In genomic region chr19:36113895-36114762, GRCh38 we compare ENCODE assay signal across 8 cellular contexts. TPM values are rescaled to one million over a fixed set of nuclear protein-coding genes. Genes with fewer than 3 reads are reported as not detected.
DNase-seq lines count a peak whose midpoint lies in the region; ATAC-seq and TF ChIP-seq lines count a peak whose summit lies in the region.

No MANE protein-coding gene starts in this region.

- H3K4me3 ChIP-seq in CD4-positive, CD25-positive, alpha-beta regulatory T cell (ENCODE audit: low read depth, low read length), result peak overlapping the region; percentile 83
- peak overlapping the region; percentile 73 for H3K4me3 ChIP-seq in PC-3 (ENCODE audit: low read length)
- H3K4me3 ChIP-seq in mammary epithelial cell (replicated peaks in 1 of 3; ENCODE audit: insufficient read depth in 1 of 3, low read depth in 2 of 3, low read length in 3 of 3), result peak overlapping the region; percentile 68 to 93 (median 84)

- peak overlapping the region; percentile 97 to 100 (median 99) for H3K27ac Mint-ChIP-seq in CD4-positive, CD25-positive, alpha-beta regulatory T cell
- peak overlapping the region; percentile 93 for H3K27ac Mint-ChIP-seq in stimulated activated memory B cell treated with anti-CD40 and anti-IgM and Interleukin-4, amounts not matched to agents 10 μg/mL and 1 μg/mL and 100 μg/mL, for 72 hours

- intact Hi-C loops in PC-3 (cut with micrococcal nuclease), result loop anchor here (2.0 kb wide), 1 partner anchor 53 kb away; no protein-coding TSS in a partner anchor
- intact Hi-C loops in mammary epithelial cell (cut with micrococcal nuclease), result loop anchor here (1.0 to 2.0 kb wide), 3 partner anchors 54 to 459 kb away; partner anchors contain the start of genes ALKBH6 and ZNF529

- H3K9ac ChIP-seq in PC-3 (ENCODE audit: low read length) (peak overlapping the region; percentile 79), mammary epithelial cell (ENCODE audit: insufficient read depth, low read length) (peak overlapping the region; percentile 83)

- 4% methylated on average over 26 of the region's 49 CpGs for WGBS in mammary epithelial cell (ENCODE audit: low coverage, missing lambda C conversion rate)

- H2AFZ ChIP-seq in PC-3 (ENCODE audit: low read length) (peak overlapping the region; percentile 95), mammary epithelial cell (ENCODE audit: low read depth, low read length) (peak overlapping the region; percentile 86)

- H3K27ac ChIP-seq in CD4-positive, CD25-positive, alpha-beta regulatory T cell (ENCODE audit: insufficient read depth, low read length, poor library complexity, severe bottlenecking), result peak overlapping the region; percentile 84
- H3K27ac ChIP-seq in PC-3 (ENCODE audit: low read length) (peak overlapping the region; percentile 66), mammary epithelial cell (ENCODE audit: insufficient read depth, low read depth, low read length) (peak overlapping the region; percentile 85)

- peaks cover 0 to 52% (median 27%) of the 10 kb centered on the region in 4 donors for H3K4me1 Mint-ChIP-seq in CD4-positive, CD25-positive, alpha-beta regulatory T cell
- peaks cover 49% of the 10 kb centered on the region for H3K4me1 Mint-ChIP-seq in stimulated activated memory B cell treated with anti-CD40 and anti-IgM and Interleukin-4, amounts not matched to agents 10 μg/mL and 1 μg/mL and 100 μg/mL, for 72 hours

- H3K4me2 ChIP-seq in PC-3 (ENCODE audit: low read length), result peak overlapping the region; percentile 96
- peak overlapping the region; percentile 99 for H3K4me2 ChIP-seq in mammary epithelial cell (ENCODE audit: insufficient read depth, low read depth, low read length)

- H3K4me1 ChIP-seq in CD4-positive, CD25-positive, alpha-beta regulatory T cell (ENCODE audit: control insufficient read depth, insufficient read depth, low read length, poor library complexity, severe bottlenecking), result peaks cover 34% of the 10 kb centered on the region
- peaks cover 18% of the 10 kb centered on the region; the same call in 1 of the 2 replicates for H3K4me1 ChIP-seq in PC-3 (ENCODE audit: insufficient read depth, low read length)
- H3K4me1 ChIP-seq in mammary epithelial cell (ENCODE audit: insufficient read depth, low read length), result peaks cover 24% of the 10 kb centered on the region

- no peaks in the 10 kb centered on the region for H3F3A ChIP-seq in PC-3 (ENCODE audit: low read length, unreplicated experiment)

- no peaks in the 10 kb centered on the region for H4K20me1 ChIP-seq in PC-3 (ENCODE audit: low read length)
- H4K20me1 ChIP-seq in mammary epithelial cell (ENCODE audit: insufficient read depth, low read length), result no peaks in the 10 kb centered on the region

- CTCF ChIA-PET in PC-3 (lab: Charles Lee), result interaction anchor here (0.7 to 1.0 kb wide), 2 partner anchors 58 to 183 kb away, joined by 3 to 5 read pairs; no protein-coding TSS in a partner anchor
- CTCF ChIA-PET in mammary epithelial cell (lab: Charles Lee; ENCODE audit: low non-redundant PET), result interaction anchor here (0.7 to 1.0 kb wide), 2 partner anchors 14 to 175 kb away, joined by 4 to 5 read pairs; no protein-coding TSS in a partner anchor

- dilution Hi-C loops in mammary epithelial cell (cut with HindIII; ENCODE audit: low sequenced_read_pairs), result no loop called here

- BruUV-seq in PC-3 (replicated peaks; lab: Mats Ljungman, UMichigan) (TSS peak; percentile 64), mammary epithelial cell (replicated peaks; lab: Mats Ljungman, UMichigan) (TSS peak; percentile 51)

- H3K36me3 Mint-ChIP-seq in CD4-positive, CD25-positive, alpha-beta regulatory T cell, result peaks cover 19% of the 10 kb centered on the region
- H3K36me3 Mint-ChIP-seq in stimulated activated memory B cell treated with anti-CD40 and anti-IgM and Interleukin-4, amounts not matched to agents 10 μg/mL and 1 μg/mL and 100 μg/mL, for 72 hours, result peaks cover 47% of the 10 kb centered on the region

- H3K36me3 ChIP-seq in CD4-positive, CD25-positive, alpha-beta regulatory T cell (ENCODE audit: control insufficient read depth, insufficient read depth, low read length), result peaks cover 18% of the 10 kb centered on the region
- H3K36me3 ChIP-seq in PC-3 (ENCODE audit: low read depth, low read length) (no peaks in the 10 kb centered on the region), mammary epithelial cell (ENCODE audit: insufficient read depth, low read length) (no peaks in the 10 kb centered on the region)

- H3K27me3 Mint-ChIP-seq in CD4-positive, CD25-positive, alpha-beta regulatory T cell, result peaks cover 8% of the 10 kb centered on the region
- H3K27me3 Mint-ChIP-seq in stimulated activated memory B cell treated with anti-CD40 and anti-IgM and Interleukin-4, amounts not matched to agents 10 μg/mL and 1 μg/mL and 100 μg/mL, for 72 hours, result no peaks in the 10 kb centered on the region

- H3K79me2 ChIP-seq in PC-3 (ENCODE audit: low read length), result peaks cover 28% of the 10 kb centered on the region
- peaks cover 37% of the 10 kb centered on the region for H3K79me2 ChIP-seq in mammary epithelial cell (ENCODE audit: insufficient read depth, low read length)

- H3K9me2 ChIP-seq in PC-3 (replicated peaks; ENCODE audit: low read length), result no peaks in the 10 kb centered on the region

- in situ Hi-C loops in mammary epithelial cell (cut with MboI; ENCODE audit: low sequenced_read_pairs in 2 of 2), result no loop called here

- H3K27me3 ChIP-seq in CD4-positive, CD25-positive, alpha-beta regulatory T cell (ENCODE audit: control insufficient read depth, insufficient read depth, low read length), result no peaks in the 10 kb centered on the region
- H3K27me3 ChIP-seq in PC-3 (ENCODE audit: low read length) (no peaks in the 10 kb centered on the region), mammary epithelial cell (ENCODE audit: insufficient read depth, low read length) (no peaks in the 10 kb centered on the region)

- no peak for ATAC-seq in CD4-positive, CD25-positive, alpha-beta regulatory T cell (ENCODE audit: low read depth in 2 of 2)
- ATAC-seq in GM21786 (IDR thresholded peaks at IDR 0.05; ENCODE audit: unreplicated experiment) (peak; percentile 3), PC-3 (peak; percentile 9), HG02970 (IDR thresholded peaks at IDR 0.05; ENCODE audit: low FRiP score, unreplicated experiment) (no peak), HG02759 (IDR thresholded peaks at IDR 0.05; ENCODE audit: unreplicated experiment) (no peak)
- no peak for ATAC-seq in stimulated activated memory B cell treated with anti-CD40 and anti-IgM and Interleukin-4, amounts not matched to agents 10 μg/mL and 1 μg/mL and 100 μg/mL, for 72 hours

- H3K9me3 ChIP-seq in CD4-positive, CD25-positive, alpha-beta regulatory T cell (ENCODE audit: control insufficient read depth in 2 of 2, low read length in 2 of 2), result no peaks in the 10 kb centered on the region
- H3K9me3 ChIP-seq in PC-3 (ENCODE audit: low read length) (no peaks in the 10 kb centered on the region), mammary epithelial cell (replicated peaks; ENCODE audit: insufficient read depth, low read length) (no peaks in the 10 kb centered on the region)

- H3K4me3 Mint-ChIP-seq in CD4-positive, CD25-positive, alpha-beta regulatory T cell, result peak overlapping the region; percentile 90 to 99 (median 97)
- H3K4me3 Mint-ChIP-seq in stimulated activated memory B cell treated with anti-CD40 and anti-IgM and Interleukin-4, amounts not matched to agents 10 μg/mL and 1 μg/mL and 100 μg/mL, for 72 hours, result peak overlapping the region; percentile 92

- POLR2A ChIA-PET in PC-3 (lab: Charles Lee; ENCODE audit: unreplicated experiment), result no interaction called here

- peak in 1 of 3 donors; percentile 7 for DNase-seq in CD4-positive, CD25-positive, alpha-beta regulatory T cell
- DNase-seq in PC-3, result peak; percentile 25
- DNase-seq in mammary epithelial cell, result peak; percentile 42
- DNase-seq in left kidney (ENCODE audit: low read depth, low spot score), result peak; percentile 63

- TF ChIP-seq CTCF in PC-3 (conservative IDR thresholded peaks at IDR 0.05; ENCODE audit: low read depth, low read length), result peak; percentile 30; the same call in 1 of the 2 replicates
- TF ChIP-seq CTCF in mammary epithelial cell (conservative IDR thresholded peaks at IDR 0.05 in 1 of 2, IDR thresholded peaks at IDR 0.05 in 1 of 2; ENCODE audit: extremely low read depth in 1 of 2, insufficient read depth in 1 of 2, low read depth in 1 of 2, low read length in 2 of 2), result peak; percentile 15 to 47

- H3K9me3 Mint-ChIP-seq in CD4-positive, CD25-positive, alpha-beta regulatory T cell, result no peaks in the 10 kb centered on the region
- H3K9me3 Mint-ChIP-seq in stimulated activated memory B cell treated with anti-CD40 and anti-IgM and Interleukin-4, amounts not matched to agents 10 μg/mL and 1 μg/mL and 100 μg/mL, for 72 hours, result no peaks in the 10 kb centered on the region

RNA-seq across cellular contexts. Expression of gene POLR2I, which starts 0.5 kb away (rescaled TPM):
- total RNA-seq in CD4-positive, CD25-positive, alpha-beta regulatory T cell, result 29.4 TPM
- 100 to 1,000 TPM; 128 to 185 (median 160) TPM for polyA plus RNA-seq in CD4-positive, CD25-positive, alpha-beta regulatory T cell
- total RNA-seq in PC-3 (2014; rRNA removed), result 191 and 250 TPM in 2 replicates
- total RNA-seq in mammary epithelial cell, result 10 to 100 TPM; 28.7 to 84.5 TPM
- 57.9 TPM for polyA plus RNA-seq in mammary epithelial cell
- 46.7 TPM for polyA minus RNA-seq in mammary epithelial cell

RNA-seq across cellular contexts. Expression of gene TBCB, which starts 1.1 kb away (rescaled TPM):
- total RNA-seq in CD4-positive, CD25-positive, alpha-beta regulatory T cell, result 129 TPM
- 100 to 1,000 TPM; 235 to 346 (median 289) TPM for polyA plus RNA-seq in CD4-positive, CD25-positive, alpha-beta regulatory T cell
- 260 and 332 TPM in 2 replicates for total RNA-seq in PC-3 (2014; rRNA removed)
- 100 to 1,000 TPM; 139 to 149 TPM for total RNA-seq in mammary epithelial cell
- polyA plus RNA-seq in mammary epithelial cell, result 177 TPM
- polyA minus RNA-seq in mammary epithelial cell, result 155 TPM

RNA-seq across cellular contexts. Expression of gene OVOL3, which starts 3.2 kb away (rescaled TPM):
- not detected for total RNA-seq in CD4-positive, CD25-positive, alpha-beta regulatory T cell
- polyA plus RNA-seq in CD4-positive, CD25-positive, alpha-beta regulatory T cell, result not detected
- not detected in 2 replicates for total RNA-seq in PC-3 (2014; rRNA removed)
- total RNA-seq in mammary epithelial cell, result not detected
- polyA plus RNA-seq in mammary epithelial cell, result not detected
- not detected for polyA minus RNA-seq in mammary epithelial cell

RNA-seq across cellular contexts. Expression of gene CAPNS1, which starts 25.7 kb away (rescaled TPM):
- 262 TPM for total RNA-seq in CD4-positive, CD25-positive, alpha-beta regulatory T cell
- polyA plus RNA-seq in CD4-positive, CD25-positive, alpha-beta regulatory T cell, result 100 to 1,000 TPM; 105 to 185 (median 140) TPM
- total RNA-seq in PC-3 (2014; rRNA removed) (329 and 339 TPM in 2 replicates), mammary epithelial cell (1,000 to 10,000 TPM in 1 of 2 donors, 100 to 1,000 TPM in 1; 328 to 1,073 TPM)
- 889 TPM for polyA plus RNA-seq in mammary epithelial cell
- polyA minus RNA-seq in mammary epithelial cell, result 1,358 TPM

RNA-seq across cellular contexts. Expression of gene COX7A1, which starts 38.1 kb away (rescaled TPM):
- total RNA-seq in CD4-positive, CD25-positive, alpha-beta regulatory T cell, result not detected
- polyA plus RNA-seq in CD4-positive, CD25-positive, alpha-beta regulatory T cell, result not detected
- not detected in 2 replicates for total RNA-seq in PC-3 (2014; rRNA removed)
- 1 to 10 TPM in 1 of 2 donors, not detected in 1; 1.0 TPM for total RNA-seq in mammary epithelial cell
- polyA plus RNA-seq in mammary epithelial cell, result not detected
- polyA minus RNA-seq in mammary epithelial cell, result not detected

Comparison
In these comparisons a context has a peak if more than half of its experiments do, and no peak if none do; other contexts are left out.
1. ATAC-seq: peak in GM21786 (single experiment) and PC-3 (single experiment); none in CD4-positive, CD25-positive, alpha-beta regulatory T cell (0 of 2), stimulated activated memory B cell treated with anti-CD40 and anti-IgM and Interleukin-4, amounts not matched to agents 10 μg/mL and 1 μg/mL and 100 μg/mL, for 72 hours (single experiment), HG02970 (single experiment) and HG02759 (single experiment).
2. Peak in every context shown above with its lines, with median percentiles within 50 percentile points of each other: H3K27ac ChIP-seq and H3K4me3 ChIP-seq.